Comparison of ENCODE assay signal across 2 cellular contexts in genomic region chr19:10107817-10108367, GRCh38.
TF ChIP-seq lines count a peak whose summit lies in the region.

No MANE protein-coding gene starts in this region.

TF ChIP-seq in A549, 52 proteins besides CTCF, POLR2A, EP300 and RAD21:
- no peak for TF ChIP-seq FOSL2 (IDR thresholded peaks at IDR 0.05)
- no peak for TF ChIP-seq FOSL2 (CRISPR knock-in tag; IDR thresholded peaks at IDR 0.05)
- TF ChIP-seq HOXB13 (CRISPR knock-in tag; IDR thresholded peaks at IDR 0.05; ENCODE audit: low read depth) = no peak
- no peak for TF ChIP-seq CHD2 (IDR thresholded peaks at IDR 0.05; ENCODE audit: low read length, partially characterized antibody)
- no peak for TF ChIP-seq EHF (CRISPR knock-in tag; IDR thresholded peaks at IDR 0.05)
- no peak for TF ChIP-seq ATOH8 (CRISPR knock-in tag; IDR thresholded peaks at IDR 0.05; ENCODE audit: low read depth)
- TF ChIP-seq HMGXB4 (CRISPR knock-in tag; IDR thresholded peaks at IDR 0.05; ENCODE audit: borderline replicate concordance) = no peak
- no peak for TF ChIP-seq POLR2AphosphoS2 (conservative IDR thresholded peaks at IDR 0.05; ENCODE audit: low read length)
- TF ChIP-seq CBX8 (IDR thresholded peaks at IDR 0.05) = no peak
- no peak for TF ChIP-seq MYC (IDR thresholded peaks at IDR 0.05; ENCODE audit: borderline replicate concordance, low read length)
- no peak for TF ChIP-seq HDAC2 (IDR thresholded peaks at IDR 0.05)
- TF ChIP-seq ZNF302 (CRISPR knock-in tag; IDR thresholded peaks at IDR 0.05) = no peak
- no peak for TF ChIP-seq MAFK (IDR thresholded peaks at IDR 0.05; ENCODE audit: partially characterized antibody)
- TF ChIP-seq E2F6 (IDR thresholded peaks at IDR 0.05; ENCODE audit: borderline replicate concordance, low read depth) = no peak

TF ChIP-seq in GM12878, 131 proteins besides CTCF, POLR2A, EP300 and RAD21:
- TF ChIP-seq ZNF592 (IDR thresholded peaks at IDR 0.05) = no peak
- peak; percentile 30; the same call in 1 of the 2 replicates for TF ChIP-seq POLR2AphosphoS5 (IDR thresholded peaks at IDR 0.05; ENCODE audit: low read length)
